Comparison of ENCODE assay signal across 8 cellular contexts in genomic region chr14:24093901-24094838, GRCh38. TPM values are rescaled to one million over a fixed set of nuclear protein-coding genes. Genes with fewer than 3 reads are reported as not detected.
DNase-seq lines count a peak whose midpoint lies in the region; ATAC-seq and TF ChIP-seq lines count a peak whose summit lies in the region.

PCK2 (plus strand) TSS chr14:24094311; CDS start chr14:24094406, 95 bp downstream.

- H3K4me3 Mint-ChIP-seq in activated CD8-positive, alpha-beta T cell treated with anti-CD3 and anti-CD28 coated beads for 36 hours = peak within 1 kb of the TSS; percentile 93

- H3K27ac ChIP-seq in effector memory CD4-positive, alpha-beta T cell (ENCODE audit: insufficient read depth, low read length, poor library complexity, severe bottlenecking) = peak within 1 kb of the TSS; percentile 84

- H3K9me3 ChIP-seq in effector memory CD4-positive, alpha-beta T cell (ENCODE audit: control insufficient read depth, low read length) = no peaks in the 10 kb centered on the region

- H3K36me3 ChIP-seq in BJ (ENCODE audit: control insufficient read depth, insufficient read depth, low read length) = peaks cover 17% of the 10 kb centered on the region
- peaks cover 7% of the 10 kb centered on the region for H3K36me3 ChIP-seq in effector memory CD4-positive, alpha-beta T cell (ENCODE audit: control insufficient read depth, insufficient read depth, low read length)

- peak; percentile 21; the same call in 1 of the 2 replicates for TF ChIP-seq CTCF in BJ (IDR thresholded peaks at IDR 0.05; ENCODE audit: insufficient read depth, low read depth, low read length)
- no peak for TF ChIP-seq CTCF in activated CD8-positive, alpha-beta T cell treated with anti-CD3 and anti-CD28 coated beads for 36 hours (IDR thresholded peaks at IDR 0.05)

- peak within 1 kb of the TSS; percentile 95 for H3K27ac Mint-ChIP-seq in activated CD8-positive, alpha-beta T cell treated with anti-CD3 and anti-CD28 coated beads for 36 hours

- no peaks in the 10 kb centered on the region for H3K9me3 Mint-ChIP-seq in activated CD8-positive, alpha-beta T cell treated with anti-CD3 and anti-CD28 coated beads for 36 hours

- peak within 1 kb of the TSS; percentile 82 for H3K4me3 ChIP-seq in BJ (ENCODE audit: low read depth, low read length)
- H3K4me3 ChIP-seq in effector memory CD4-positive, alpha-beta T cell (ENCODE audit: insufficient read depth, low read depth, low read length, poor library complexity, severe bottlenecking) = peak within 1 kb of the TSS; percentile 90

- CTCF ChIA-PET in BJ (lab: Yijun Ruan, JAX) = interaction anchor here (0.7 to 13.0 kb wide), 7 partner anchors 10 to 79 kb away, joined by 3 to 200 read pairs (median 7); partner anchors contain the start of gene DCAF11
- CTCF ChIA-PET in activated CD8-positive, alpha-beta T cell treated with anti-CD3 and anti-CD28 coated beads for 36 hours (lab: Charles Lee) = interaction anchor here (1.0 to 11.2 kb wide), 12 partner anchors 8 to 123 kb away, joined by 3 to 345 read pairs (median 16); partner anchors contain the start of genes CARMIL3, CPNE6, DCAF11 and IRF9

- no peaks in the 10 kb centered on the region for H3K4me1 ChIP-seq in effector memory CD4-positive, alpha-beta T cell (ENCODE audit: control insufficient read depth, insufficient read depth, low read length, poor library complexity, severe bottlenecking)

- POLR2A ChIA-PET in BJ (lab: Charles Lee) = interaction anchor here (0.5 to 1.4 kb wide), 5 partner anchors 15 to 865 kb away, joined by 3 to 10 read pairs (median 4); partner anchors contain the start of genes DCAF11 and NRL
- POLR2A ChIA-PET in activated CD8-positive, alpha-beta T cell treated with anti-CD3 and anti-CD28 coated beads for 36 hours (lab: Charles Lee) = interaction anchor here (0.6 to 9.0 kb wide), 22 partner anchors 8 to 774 kb away, joined by 3 to 80 read pairs (median 4); partner anchors contain the start of genes DCAF11, EMC9, IRF9 and NRL

- intact Hi-C loops in activated CD8-positive, alpha-beta T cell treated with anti-CD3 and anti-CD28 coated beads for 36 hours (cut with micrococcal nuclease) = loop anchor here (5.0 kb wide), 1 partner anchor 82 kb away; no protein-coding TSS in a partner anchor

- peaks cover 28% of the 10 kb centered on the region for H3K36me3 Mint-ChIP-seq in activated CD8-positive, alpha-beta T cell treated with anti-CD3 and anti-CD28 coated beads for 36 hours (ENCODE audit: low read depth)

- H3K4me1 Mint-ChIP-seq in activated CD8-positive, alpha-beta T cell treated with anti-CD3 and anti-CD28 coated beads for 36 hours (ENCODE audit: low read depth) = peaks cover 24% of the 10 kb centered on the region

- H3K27me3 Mint-ChIP-seq in activated CD8-positive, alpha-beta T cell treated with anti-CD3 and anti-CD28 coated beads for 36 hours = no peaks in the 10 kb centered on the region

- ATAC-seq in GM19372 (IDR thresholded peaks at IDR 0.05; ENCODE audit: low read depth, unreplicated experiment) (peak; percentile 47), HG03571 (IDR thresholded peaks at IDR 0.05; ENCODE audit: unreplicated experiment) (peak; percentile 37)
- peak; percentile 75 for ATAC-seq in activated CD8-positive, alpha-beta T cell treated with anti-CD3 and anti-CD28 coated beads for 36 hours

- peak; percentile 84 for DNase-seq in BJ (ENCODE audit: low read depth)
- peak; percentile 70 for DNase-seq in NCI-H82 treated with DMSO at 0.1 percent for 48 hours (lab: John Stamatoyannopoulos, UW; ENCODE audit: unreplicated experiment)
- peak; percentile 91 for DNase-seq in activated CD8-positive, alpha-beta T cell treated with anti-CD3 and anti-CD28 coated beads for 36 hours
- peak; percentile 61 to 70 (median 62) for DNase-seq in effector memory CD4-positive, alpha-beta T cell
- DNase-seq in medulla oblongata (ENCODE audit: extremely low spot score) = peak; percentile 77
- DNase-seq in stimulated activated CD8-positive, alpha-beta memory T cell treated with anti-CD3 and anti-CD28 coated beads, Interleukin-12 subunit alpha, Interleukin-12 subunit beta, amount 100 ng/mL, for 4 hours (ENCODE audit: low read depth) = peak; percentile 75

- no peaks in the 10 kb centered on the region for H3K27me3 ChIP-seq in BJ (ENCODE audit: control insufficient read depth, insufficient read depth, low read length)
- no peaks in the 10 kb centered on the region for H3K27me3 ChIP-seq in effector memory CD4-positive, alpha-beta T cell (replicated peaks; ENCODE audit: control insufficient read depth, insufficient read depth, low read length, poor library complexity, severe bottlenecking)

RNA-seq across cellular contexts. Expression of gene PCK2, which starts in this region (rescaled TPM):
- 141 and 227 TPM in 2 replicates for polyA plus RNA-seq in BJ (2011; rRNA removed)
- polyA minus RNA-seq in BJ (2011; rRNA and poly(A)+ RNA removed) = 241 and 308 TPM in 2 replicates
- total RNA-seq in activated CD8-positive, alpha-beta T cell treated with anti-CD3 and anti-CD28 coated beads for 36 hours = 10 to 100 TPM; 90.3 to 93.1 TPM

Comparison
In these comparisons a context has a peak if more than half of its experiments do, and no peak if none do; other contexts are left out.
1. Peak in every context shown above with its lines: DNase-seq, ATAC-seq, H3K4me3 ChIP-seq and H3K27ac ChIP-seq.